In genomic region chr7:138752568-138753518, GRCh38 we compare ENCODE assay signal across 9 cellular contexts. TPM values are rescaled to one million over a fixed set of nuclear protein-coding genes. Genes with fewer than 3 reads are reported as not detected.
A peak's percentile ranks its signal among the peaks of the same experiment; 100 is the strongest.
DNase-seq lines count a peak whose midpoint lies in the region; ATAC-seq and TF ChIP-seq lines count a peak whose summit lies in the region.
"Had no signal": no experiment of that assay in that cellular context is flagged by ENCODE, and none has a peak within 500 bp of the region (broad histone marks: within the 10 kb centered on the region; RNA-seq: fewer than 3 reads in every experiment).

No MANE protein-coding gene starts in this region.

- H3K27ac ChIP-seq in mesenchymal stem cell (ENCODE audit: low read length, poor library complexity, severe bottlenecking) (no peak overlapping the region), testis (no peak overlapping the region)

- no peak for TF ChIP-seq CTCF in testis (IDR thresholded peaks at IDR 0.05)

- H3K27me3 ChIP-seq in mesenchymal stem cell (ENCODE audit: control insufficient read depth in 1 of 2, insufficient read depth in 1 of 2, low read length in 2 of 2) = peaks cover 0 to 17% of the 10 kb centered on the region in 2 experiments
- H3K27me3 ChIP-seq in testis = no peaks in the 10 kb centered on the region

- no peak overlapping the region for H2BK120ac ChIP-seq in mesenchymal stem cell (ENCODE audit: low read depth, low read length)

- no peak overlapping the region for H2BK12ac ChIP-seq in mesenchymal stem cell (ENCODE audit: low read length in 2 of 2)

- H3K9me3 ChIP-seq in mesenchymal stem cell (ENCODE audit: control insufficient read depth, low read length) (no peaks in the 10 kb centered on the region), testis (no peaks in the 10 kb centered on the region)

- DNase-seq in RPMI8226 (peak; percentile 92), mesenchymal stem cell (no peak), testis (peak; percentile 36), NCI-H146 (lab: John Stamatoyannopoulos, UW) (no peak), foreskin melanocyte (no peak)
- DNase-seq in activated naive CD4-positive, alpha-beta T cell (lab: John Stamatoyannopoulos, UW) = peak; percentile 36 to 87 (median 66)

- ATAC-seq in GM19025 (IDR thresholded peaks at IDR 0.05; ENCODE audit: low read depth, unreplicated experiment) = peak; percentile 81
- ATAC-seq in HG03280 (IDR thresholded peaks at IDR 0.05; ENCODE audit: unreplicated experiment) = peak; percentile 62

- no peak overlapping the region for H3K9ac ChIP-seq in mesenchymal stem cell (ENCODE audit: low read length)

- H3K4ac ChIP-seq in mesenchymal stem cell (ENCODE audit: low read depth in 1 of 2, low read length in 2 of 2) = no peak overlapping the region

- H2AK5ac ChIP-seq in mesenchymal stem cell (ENCODE audit: low read length, severe bottlenecking) = peak overlapping the region; percentile 8

- no peaks in the 10 kb centered on the region for H3K79me1 ChIP-seq in mesenchymal stem cell (replicated peaks; ENCODE audit: low read length, poor library complexity, severe bottlenecking)

- H3K4me3 ChIP-seq in mesenchymal stem cell (ENCODE audit: insufficient read depth in 1 of 2, low read depth in 1 of 2, low read length in 2 of 2) (no peak overlapping the region), testis (no peak overlapping the region)

- no peak overlapping the region for H3K23ac ChIP-seq in mesenchymal stem cell (ENCODE audit: low read length in 2 of 2)

- no peak overlapping the region for H3K18ac ChIP-seq in mesenchymal stem cell (ENCODE audit: low read depth in 1 of 2, low read length in 2 of 2)

- peaks cover 27% of the 10 kb centered on the region for H3K4me1 ChIP-seq in mesenchymal stem cell (ENCODE audit: control insufficient read depth, insufficient read depth, low read depth, low read length)
- H3K4me1 ChIP-seq in testis = peaks cover 4% of the 10 kb centered on the region

- intact Hi-C loops in testis (cut with DNase I; ENCODE audit: low total_unique reads) = no loop called here

- H2BK5ac ChIP-seq in mesenchymal stem cell (ENCODE audit: low read depth, low read length, poor library complexity, severe bottlenecking) = no peak overlapping the region

- H4K8ac ChIP-seq in mesenchymal stem cell (ENCODE audit: low read length) = no peak overlapping the region

- H3K14ac ChIP-seq in mesenchymal stem cell (ENCODE audit: low read length in 2 of 2) = no peak overlapping the region

- peaks cover 0 to 8% of the 10 kb centered on the region in 2 experiments for H3K36me3 ChIP-seq in mesenchymal stem cell (ENCODE audit: control insufficient read depth in 1 of 2, insufficient read depth in 2 of 2, low read depth in 1 of 2, low read length in 2 of 2)
- H3K36me3 ChIP-seq in testis (ENCODE audit: low read depth, missing control alignments) = no peaks in the 10 kb centered on the region

- 77% methylated on average over 19 of the region's 20 CpGs for WGBS in mesenchymal stem cell
- WGBS in testis, 2 donors = 62 to 71% methylated on average over 20 of the region's 20 CpGs

- H2BK15ac ChIP-seq in mesenchymal stem cell (ENCODE audit: low read depth, poor library complexity, severe bottlenecking) = no peak overlapping the region

- H2AFZ ChIP-seq in mesenchymal stem cell (ENCODE audit: low read depth, low read length) = no peak overlapping the region

- TF ChIP-seq POLR2A in testis (IDR thresholded peaks at IDR 0.05) = no peak

- H4K91ac ChIP-seq in mesenchymal stem cell (ENCODE audit: low read length) = no peak overlapping the region

- no peak overlapping the region for H3K4me2 ChIP-seq in mesenchymal stem cell (ENCODE audit: low read length, poor library complexity, severe bottlenecking)

RNA-seq across cellular contexts. Expression of gene TMEM213, which starts 45.0 kb away (rescaled TPM):
- polyA plus RNA-seq in mesenchymal stem cell (2013, experiment 1 of 2) = not detected
- polyA plus RNA-seq in mesenchymal stem cell (2013, experiment 2 of 2) = not detected
- under 1 TPM in 1 of 2 donors, not detected in 1; 0.31 TPM for total RNA-seq in testis
- 0.09 TPM for polyA plus RNA-seq in testis (ENCODE audit: insufficient read depth, low read depth, low replicate concordance)
- total RNA-seq: T-helper 2 cell treated with Interferon-gamma antibody and Interleukin-4, amounts not matched to agents 100 ng/mL and 5 ng/mL, for 36 hours had no signal

RNA-seq across cellular contexts. Expression of gene ATP6V0A4, which starts 45.2 kb away (rescaled TPM):
- not detected for polyA plus RNA-seq in mesenchymal stem cell (2013, experiment 1 of 2)
- polyA plus RNA-seq in mesenchymal stem cell (2013, experiment 2 of 2) = not detected
- total RNA-seq in testis = 1 to 10 TPM in 1 of 2 donors, under 1 TPM in 1; 0.79 to 1.8 TPM
- 0.65 TPM for polyA plus RNA-seq in testis (ENCODE audit: insufficient read depth, low read depth, low replicate concordance)
- total RNA-seq: T-helper 2 cell treated with Interferon-gamma antibody and Interleukin-4, amounts not matched to agents 100 ng/mL and 5 ng/mL, for 36 hours had no signal

RNA-seq across cellular contexts. Expression of gene SVOPL, which starts 51.7 kb away (rescaled TPM):
- not detected for polyA plus RNA-seq in mesenchymal stem cell (2013, experiment 1 of 2)
- polyA plus RNA-seq in mesenchymal stem cell (2013, experiment 2 of 2) = not detected
- total RNA-seq in testis = 1 to 10 TPM; 1.1 to 1.7 TPM
- polyA plus RNA-seq in testis (ENCODE audit: insufficient read depth, low read depth, low replicate concordance) = 4.0 TPM

Comparison
In these comparisons a context has a peak if more than half of its experiments do, and no peak if none do; other contexts are left out.
1. DNase-seq: peak in RPMI8226 (single experiment), activated naive CD4-positive, alpha-beta T cell (4 of 4) and testis (single experiment); none in mesenchymal stem cell (single experiment), NCI-H146 (single experiment) and foreskin melanocyte (single experiment).